In genomic region chr1:227299688-227300087, GRCh38 we compare ENCODE assay signal across 14 cellular contexts. TPM values are rescaled to one million over a fixed set of nuclear protein-coding genes. Genes with fewer than 3 reads are reported as not detected.
DNase-seq lines count a peak whose midpoint lies in the region; ATAC-seq, FAIRE-seq and TF ChIP-seq lines count a peak whose summit lies in the region.
"Had no signal": no experiment of that assay in that cellular context is flagged by ENCODE, and none has a peak within 500 bp of the region (broad histone marks: within the 10 kb centered on the region; RNA-seq: fewer than 3 reads in every experiment).

No MANE protein-coding gene starts in this region.

- H3K27ac ChIP-seq in SJSA1 (peak overlapping the region; percentile 82), pancreas (peak overlapping the region in 3 of 4 donors; percentile 13 to 74 (median 30)), A673 (ENCODE audit: low read depth, low read length, poor library complexity, severe bottlenecking) (no peak overlapping the region)
- H3K27ac ChIP-seq: BLaER1 had no signal

- peak; percentile 52 for DNase-seq in EL
- DNase-seq in SJSA1 (ENCODE audit: low read depth in 1 of 2, low spot score in 2 of 2) = peak in 1 of 2 experiments; percentile 36
- no peak for DNase-seq in pancreas
- DNase-seq in NCI-H2029 treated with DMSO at 0.1 percent for 48 hours (lab: John Stamatoyannopoulos, UW) = no peak
- no peak for DNase-seq in NCI-H1436 (lab: John Stamatoyannopoulos, UW)
- no peak for DNase-seq in A673 (ENCODE audit: low spot score)
- DNase-seq: islet precursor cell; MV-4-11; NCI-H446; Peyer's patch; stimulated activated CD4-positive, alpha-beta T cell treated with anti-CD3 and anti-CD28 coated beads, Interleukin-12 subunit alpha, Interleukin-12 subunit beta, amount 100 ng/mL, for 4 hours had no signal

- H3K4me1 ChIP-seq in SJSA1 (replicated peaks) (peaks cover 20% of the 10 kb centered on the region), pancreas (peaks cover 3 to 19% (median 17%) of the 10 kb centered on the region in 3 donors), A673 (ENCODE audit: insufficient read depth, low read length, poor library complexity, severe bottlenecking) (peaks cover 18% of the 10 kb centered on the region)
- H3K4me1 ChIP-seq: BLaER1 had no signal

- intact Hi-C loops in pancreas (cut with DNase I) = no loop called here
- intact Hi-C loops in A673 (cut with micrococcal nuclease; ENCODE audit: unreplicated experiment) = loop anchor here (5.0 kb wide), 1 partner anchor 47 kb away; no protein-coding TSS in a partner anchor

- TF ChIP-seq CTCF in pancreas (IDR thresholded peaks at IDR 0.05) (no peak), A673 (conservative IDR thresholded peaks at IDR 0.05; ENCODE audit: low read depth, low read length) (no peak)

- POLR2A ChIA-PET in A673 (lab: Charles Lee; ENCODE audit: low non-redundant PET) = no interaction called here

- WGBS in pancreas, 2 donors = 22 to 28% methylated on average over 4 of the region's 4 CpGs

- no peaks in the 10 kb centered on the region for H3K27me3 ChIP-seq in SJSA1 (replicated peaks)
- no peaks in the 10 kb centered on the region for H3K27me3 ChIP-seq in pancreas
- no peaks in the 10 kb centered on the region for H3K27me3 ChIP-seq in A673 (replicated peaks; ENCODE audit: insufficient read depth, low read depth, low read length, poor library complexity)
- H3K27me3 ChIP-seq: BLaER1, Peyer's patch had no signal

- no TSS peak for BruUV-seq in A673 (replicated peaks; lab: Mats Ljungman, UMichigan)

- peaks cover 4% of the 10 kb centered on the region; the same call in 1 of the 2 replicates for H3K36me3 ChIP-seq in SJSA1
- H3K36me3 ChIP-seq in pancreas = no peaks in the 10 kb centered on the region
- H3K36me3 ChIP-seq in A673 (ENCODE audit: insufficient read depth, low read length, poor library complexity, severe bottlenecking) = no peaks in the 10 kb centered on the region
- H3K36me3 ChIP-seq: BLaER1, Peyer's patch had no signal

- CTCF ChIA-PET in A673 (lab: Charles Lee) = no interaction called here

- FAIRE-seq in pancreas (lab: Jason Lieb, UNC) = no peak

- H3K9me3 ChIP-seq in SJSA1 (replicated peaks) (no peaks in the 10 kb centered on the region), pancreas (no peaks in the 10 kb centered on the region), A673 (ENCODE audit: low read depth, low read length, poor library complexity, severe bottlenecking) (no peaks in the 10 kb centered on the region)
- H3K9me3 ChIP-seq: BLaER1, Peyer's patch had no signal

- peak; percentile 94 for ATAC-seq in esophagus mucosa
- peak; percentile 55 to 80 (median 63) for ATAC-seq in pancreas
- no peak for ATAC-seq in GM19035 (IDR thresholded peaks at IDR 0.05; ENCODE audit: unreplicated experiment)

- H3K4me3 ChIP-seq in SJSA1 (no peak overlapping the region), pancreas (no peak overlapping the region), A673 (ENCODE audit: low read depth, low read length, poor library complexity, severe bottlenecking) (no peak overlapping the region)
- H3K4me3 ChIP-seq: BLaER1, Peyer's patch had no signal

RNA-seq across cellular contexts. Expression of gene CDC42BPA, which starts 18.6 kb away (rescaled TPM):
- 46.4 and 52.8 TPM in 2 replicates for total RNA-seq in SJSA1 (2014; rRNA removed; shearing (Covaris generic))
- 11.1 TPM for total RNA-seq in esophagus mucosa
- total RNA-seq in pancreas = 10 to 100 TPM; 11.9 to 22.5 (median 17.1) TPM
- 10 to 100 TPM in 1 of 2 donors, 1 to 10 TPM in 1; 5.3 to 10.3 TPM for polyA plus RNA-seq in pancreas
- total RNA-seq in A673 (2021) = 21.0 and 21.7 TPM in 2 replicates
